Comparison of ENCODE assay signal across 16 cellular contexts in the genomic region with DNA sequence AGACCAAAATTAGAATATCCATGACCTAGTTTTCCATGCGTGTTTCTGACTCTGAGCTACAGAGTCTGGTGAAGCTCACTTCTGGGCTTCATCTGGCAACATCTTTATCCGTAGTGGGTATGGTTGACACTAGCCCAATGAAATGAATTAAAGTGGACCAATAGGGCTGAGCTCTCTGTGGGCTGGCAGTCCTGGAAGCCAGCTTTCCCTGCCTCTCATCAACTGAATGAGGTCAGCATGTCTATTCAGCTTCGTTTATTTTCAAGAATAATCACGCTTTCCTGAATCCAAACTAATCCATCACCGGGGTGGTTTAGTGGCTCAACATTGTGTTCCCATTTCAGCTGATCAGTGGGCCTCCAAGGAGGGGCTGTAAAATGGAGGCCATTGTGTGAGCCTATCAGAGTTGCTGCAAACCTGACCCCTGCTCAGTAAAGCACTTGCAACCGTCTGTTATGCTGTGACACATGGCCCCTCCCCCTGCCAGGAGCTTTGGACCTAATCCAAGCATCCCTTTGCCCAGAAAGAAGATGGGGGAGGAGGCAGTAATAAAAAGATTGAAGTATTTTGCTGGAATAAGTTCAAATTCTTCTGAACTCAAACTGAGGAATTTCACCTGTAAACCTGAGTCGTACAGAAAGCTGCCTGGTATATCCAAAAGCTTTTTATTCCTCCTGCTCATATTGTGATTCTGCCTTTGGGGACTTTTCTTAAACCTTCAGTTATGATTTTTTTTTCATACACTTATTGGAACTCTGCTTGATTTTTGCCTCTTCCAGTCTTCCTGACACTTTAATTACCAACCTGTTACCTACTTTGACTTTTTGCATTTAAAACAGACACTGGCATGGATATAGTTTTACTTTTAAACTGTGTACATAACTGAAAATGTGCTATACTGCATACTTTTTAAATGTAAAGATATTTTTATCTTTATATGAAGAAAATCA. TPM values are rescaled to one million over a fixed set of nuclear protein-coding genes. Genes with fewer than 3 reads are reported as not detected.
DNase-seq lines count a peak whose midpoint lies in the region; ATAC-seq and TF ChIP-seq lines count a peak whose summit lies in the region.
"Had no signal": no experiment of that assay in that cellular context is flagged by ENCODE, and none has a peak within 500 bp of the region (broad histone marks: within the 10 kb centered on the region; RNA-seq: fewer than 3 reads in every experiment).

No MANE protein-coding gene starts in this region.

- H3K4me3 ChIP-seq in WERI-Rb-1 (ENCODE audit: low read depth, low read length) (no peak overlapping the region), right atrium auricular region (no peak overlapping the region), thoracic aorta (no peak overlapping the region)
- H3K4me3 ChIP-seq: colonic mucosa, spleen had no signal

- no peak overlapping the region for H3K27ac ChIP-seq in WERI-Rb-1
- H3K27ac ChIP-seq in right atrium auricular region: peak overlapping the region; percentile 74 to 76
- H3K27ac ChIP-seq in thoracic aorta: peak overlapping the region; percentile 71 to 81
- H3K27ac ChIP-seq: colonic mucosa, spleen had no signal

- H3K36me3 ChIP-seq in WERI-Rb-1 (no peaks in the 10 kb centered on the region), right atrium auricular region (peaks cover 38% of the 10 kb centered on the region), thoracic aorta (peaks cover 10% of the 10 kb centered on the region)
- H3K36me3 ChIP-seq: colonic mucosa had no signal

- peaks cover 10% of the 10 kb centered on the region for H3K27me3 ChIP-seq in WERI-Rb-1 (ENCODE audit: insufficient read depth, low read depth, severe bottlenecking)
- no peaks in the 10 kb centered on the region for H3K27me3 ChIP-seq in right atrium auricular region
- no peaks in the 10 kb centered on the region for H3K27me3 ChIP-seq in thoracic aorta (replicated peaks; ENCODE audit: insufficient read depth)
- H3K27me3 ChIP-seq: colonic mucosa had no signal

- intact Hi-C loops in head of caudate nucleus (cut with DNase I): no loop called here

- TF ChIP-seq CTCF in WERI-Rb-1 (IDR thresholded peaks at IDR 0.05; ENCODE audit: low read depth, low read length): no peak
- no peak for TF ChIP-seq CTCF in right atrium auricular region (IDR thresholded peaks at IDR 0.05)
- no peak for TF ChIP-seq CTCF in thoracic aorta (IDR thresholded peaks at IDR 0.05)

- H3K9me3 ChIP-seq in WERI-Rb-1 (ENCODE audit: severe bottlenecking) (no peaks in the 10 kb centered on the region), right atrium auricular region (no peaks in the 10 kb centered on the region), thoracic aorta (no peaks in the 10 kb centered on the region)
- H3K9me3 ChIP-seq: colonic mucosa, spleen had no signal

- no peak for ATAC-seq in thoracic aorta (ENCODE audit: insufficient number of reproducible peaks, low FRiP score, low read depth)
- ATAC-seq: naive thymus-derived CD8-positive, alpha-beta T cell had no signal

- peak; percentile 26 for DNase-seq in NCI-H345 (lab: John Stamatoyannopoulos, UW)
- no peak for DNase-seq in NCI-H345 treated with DMSO at 0.1 percent for 48 hours (lab: John Stamatoyannopoulos, UW; ENCODE audit: unreplicated experiment)
- peak; percentile 69 for DNase-seq in WERI-Rb-1
- DNase-seq in right atrium auricular region (ENCODE audit: low spot score): no peak
- no peak for DNase-seq in thoracic aorta (ENCODE audit: low spot score)
- no peak for DNase-seq in AG08395 (ENCODE audit: low spot score)
- no peak for DNase-seq in D341Med (ENCODE audit: low spot score)
- no peak for DNase-seq in head of caudate nucleus
- DNase-seq: activated naive CD8-positive, alpha-beta T cell treated with anti-CD3 and anti-CD28 coated beads, Interleukin-2, amount 10 ng/mL, durations not matched to agents 7 days and 5 days; colonic mucosa; DMS79 treated with DMSO at 0.1 percent for 48 hours; H9; KG1; naive thymus-derived CD8-positive, alpha-beta T cell; NCI-H2081 treated with DMSO at 0.1 percent for 48 hours; spleen had no signal

- H3K4me1 ChIP-seq in right atrium auricular region (peaks cover 0 to 42% of the 10 kb centered on the region in 2 donors), thoracic aorta (ENCODE audit: control insufficient read depth in 1 of 2, low read depth in 2 of 2) (peaks cover 35 to 63% of the 10 kb centered on the region in 2 donors)
- H3K4me1 ChIP-seq: colonic mucosa, spleen had no signal

RNA-seq across cellular contexts. Expression of gene CAV1, which starts 35.5 kb away (rescaled TPM):
- total RNA-seq in right atrium auricular region (100 to 1,000 TPM; 396 to 398 TPM), thoracic aorta (100 to 1,000 TPM; 194 to 210 TPM)
- total RNA-seq: naive thymus-derived CD8-positive, alpha-beta T cell had no signal

Comparison
In these comparisons a context has a peak if more than half of its experiments do, and no peak if none do; other contexts are left out.
1. DNase-seq: peak in NCI-H345 (single experiment) and WERI-Rb-1 (single experiment); none in NCI-H345 treated with DMSO at 0.1 percent for 48 hours (single experiment), right atrium auricular region (single experiment), thoracic aorta (single experiment), AG08395 (single experiment), D341Med (single experiment) and head of caudate nucleus (0 of 42).